8 cellular contexts compared by ENCODE assay signal in genomic region chr15:90300988-90301715, GRCh38.
DNase-seq lines count a peak whose midpoint lies in the region; ATAC-seq and TF ChIP-seq lines count a peak whose summit lies in the region.

No MANE protein-coding gene starts in this region.

- no peak overlapping the region for H3K27ac ChIP-seq in C4-2B
- H3K27ac ChIP-seq in angular gyrus (ENCODE audit: low read depth, low read length), result peak overlapping the region; percentile 64

- peak; percentile 95 for TF ChIP-seq CTCF in C4-2B (conservative IDR thresholded peaks at IDR 0.05)

- peak; percentile 50 for ATAC-seq in HG02588 (IDR thresholded peaks at IDR 0.05; ENCODE audit: unreplicated experiment)
- no peak for ATAC-seq in GM21526 (IDR thresholded peaks at IDR 0.05; ENCODE audit: low FRiP score, unreplicated experiment)
- no peak for ATAC-seq in HG02623 (IDR thresholded peaks at IDR 0.05; ENCODE audit: unreplicated experiment)

- DNase-seq in SW480 (ENCODE audit: low spot score) (peak; percentile 47), iPS DF 4.7 (ENCODE audit: extremely low read depth, low spot score) (peak; percentile 69)
- DNase-seq in stimulated activated CD4-positive, alpha-beta T cell treated with anti-CD3 and anti-CD28 coated beads, Interleukin-1b, Interleukin-23, amount 100 ng/mL, for 24 hours (ENCODE audit: low read depth in 4 of 4, low spot score in 1 of 4), result peak in 3 of 4 experiments; percentile 33 to 50 (median 44)
